ENCODE assay signal across 8 cellular contexts in the genomic region with DNA sequence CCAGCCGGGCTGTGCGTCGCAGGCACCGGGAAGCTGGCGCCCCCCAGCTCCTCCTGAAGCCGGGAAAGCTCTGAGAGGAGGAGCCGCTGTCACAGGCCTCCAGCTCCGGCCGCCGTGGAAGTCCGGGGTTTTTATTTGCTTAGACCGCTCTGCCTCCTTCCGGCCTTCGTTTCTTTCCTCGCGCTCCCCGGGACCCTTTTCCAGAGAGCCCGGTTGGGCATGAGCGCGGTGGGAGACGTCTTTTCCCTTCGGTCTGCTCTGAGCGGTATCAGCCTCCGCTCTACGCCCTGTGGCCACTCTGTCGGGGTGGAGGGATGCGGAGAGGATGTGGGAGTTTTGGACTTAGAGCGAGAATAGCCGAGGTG. TPM values are rescaled to one million over a fixed set of nuclear protein-coding genes. Genes with fewer than 3 reads are reported as not detected.
DNase-seq lines count a peak whose midpoint lies in the region; ATAC-seq and TF ChIP-seq lines count a peak whose summit lies in the region.

No MANE protein-coding gene starts in this region.

- peak overlapping the region; percentile 97 for H3K4me3 ChIP-seq in PC-3 (ENCODE audit: low read length)

- H3K36me3 Mint-ChIP-seq in brain: peaks cover 27% of the 10 kb centered on the region

- peaks cover 35% of the 10 kb centered on the region for H3K4me1 Mint-ChIP-seq in brain

- H3K4me1 ChIP-seq in PC-3 (ENCODE audit: insufficient read depth, low read length): peaks cover 10% of the 10 kb centered on the region

- peak overlapping the region; percentile 89 for H3K4me2 ChIP-seq in PC-3 (ENCODE audit: low read length)

- H2AFZ ChIP-seq in PC-3 (ENCODE audit: low read length): peak overlapping the region; percentile 89

- H3K27ac Mint-ChIP-seq in brain: peak overlapping the region; percentile 90 to 99 (median 96)

- no peaks in the 10 kb centered on the region for H3F3A ChIP-seq in PC-3 (ENCODE audit: low read length, unreplicated experiment)

- peak overlapping the region; percentile 93 for H3K9ac ChIP-seq in PC-3 (ENCODE audit: low read length)

- peaks cover 29% of the 10 kb centered on the region for H4K20me1 ChIP-seq in PC-3 (ENCODE audit: low read length)

- no peak overlapping the region for H3K27ac ChIP-seq in PC-3 (ENCODE audit: low read length)

- peaks cover 0 to 10% (median 2%) of the 10 kb centered on the region in 5 experiments for H3K9me3 Mint-ChIP-seq in brain

- peak; percentile 29 for DNase-seq in AG08395 (ENCODE audit: low spot score)
- peak; percentile 10 for DNase-seq in PC-3
- peak; percentile 32 for DNase-seq in iPS-NIHi11 (ENCODE audit: low spot score)
- DNase-seq in stimulated activated CD4-positive, alpha-beta T cell treated with anti-CD3 and anti-CD28 coated beads, Interleukin-15, amount 100 ng/mL, for 24 hours: peak; percentile 33
- DNase-seq in NCI-H2029 treated with DMSO at 0.1 percent for 48 hours (lab: John Stamatoyannopoulos, UW): no peak

- intact Hi-C loops in PC-3 (cut with micrococcal nuclease): no loop called here

- no peaks in the 10 kb centered on the region for H3K9me3 ChIP-seq in PC-3 (ENCODE audit: low read length)

- TF ChIP-seq CTCF in PC-3 (conservative IDR thresholded peaks at IDR 0.05; ENCODE audit: low read depth, low read length) (no peak; the same call in 1 of the 2 replicates), brain (conservative IDR thresholded peaks at IDR 0.05) (no peak)

- POLR2A ChIA-PET in PC-3 (lab: Charles Lee; ENCODE audit: unreplicated experiment): interaction anchor here (0.5 to 1.2 kb wide), 2 partner anchors 156 to 299 kb away, joined by 3 to 13 read pairs; partner anchors contain the start of genes CEP19 and PIGX

- ATAC-seq in GM18499 (IDR thresholded peaks at IDR 0.05; ENCODE audit: insufficient read depth, unreplicated experiment): peak; percentile 10
- peak; percentile 31 for ATAC-seq in HG02938 (IDR thresholded peaks at IDR 0.05; ENCODE audit: unreplicated experiment)
- ATAC-seq in PC-3: peak; percentile 45

- no TSS peak for BruUV-seq in PC-3 (replicated peaks; lab: Mats Ljungman, UMichigan)

- no peaks in the 10 kb centered on the region for H3K9me2 ChIP-seq in PC-3 (replicated peaks; ENCODE audit: low read length)

- peaks cover 4% of the 10 kb centered on the region; the same call in 1 of the 2 replicates for H3K36me3 ChIP-seq in PC-3 (ENCODE audit: low read depth, low read length)

- H3K27me3 Mint-ChIP-seq in brain: peaks cover 4% of the 10 kb centered on the region

- no peaks in the 10 kb centered on the region for H3K27me3 ChIP-seq in PC-3 (ENCODE audit: low read length)

- peak overlapping the region; percentile 99 to 100 (median 99) for H3K4me3 Mint-ChIP-seq in brain

- H3K79me2 ChIP-seq in PC-3 (ENCODE audit: low read length): peaks cover 56% of the 10 kb centered on the region

- CTCF ChIA-PET in PC-3 (lab: Charles Lee): interaction anchor here (0.6 kb wide), 2 partner anchors 95 to 184 kb away, joined by 3 to 4 read pairs; no protein-coding TSS in a partner anchor

RNA-seq across cellular contexts. Expression of gene SENP5, which starts 0.6 kb away (rescaled TPM):
- total RNA-seq in PC-3 (2014; rRNA removed): 31.4 and 34.2 TPM in 2 replicates
- 5.3 TPM for polyA plus RNA-seq in brain (ENCODE audit: insufficient read depth, low read depth, low replicate concordance)
